ENCODE assay signal across 8 cellular contexts in the genomic region with DNA sequence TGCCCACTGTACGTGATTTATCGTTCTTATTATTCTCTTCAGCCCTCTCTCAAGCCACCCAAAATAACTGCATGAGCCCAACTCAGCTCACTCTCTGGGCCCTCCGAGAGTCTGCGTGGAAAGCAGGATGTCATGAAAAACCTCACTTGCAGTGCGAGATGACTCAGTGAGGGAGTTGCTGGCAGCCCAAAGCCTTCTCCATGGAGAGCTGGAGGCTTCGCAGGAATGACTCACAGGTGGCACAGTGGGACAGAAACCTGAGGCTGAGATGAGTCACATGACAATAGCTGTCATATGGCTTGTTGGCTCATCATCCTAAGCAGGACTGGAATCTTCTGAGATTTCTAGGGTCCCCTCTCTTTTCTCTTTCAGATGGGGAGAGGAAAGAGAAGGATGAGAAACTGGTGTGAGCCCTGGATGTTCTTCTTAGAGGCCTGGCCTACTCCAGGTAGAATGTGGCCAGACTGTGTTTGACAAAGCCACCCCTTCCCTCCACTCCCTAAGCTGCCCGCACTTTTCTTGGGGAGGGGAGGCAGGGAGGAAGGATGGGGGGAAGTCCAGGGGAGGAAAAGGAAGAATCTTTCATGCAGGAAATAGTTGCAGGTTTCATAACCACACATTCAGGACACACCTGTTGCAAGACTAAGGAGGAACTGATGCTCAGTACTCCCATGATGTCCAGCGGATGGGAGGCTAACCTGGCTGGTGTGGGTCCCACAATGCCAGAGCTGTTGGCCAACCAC.
DNase-seq lines count a peak whose midpoint lies in the region; TF ChIP-seq lines count a peak whose summit lies in the region.

No MANE protein-coding gene starts in this region.

- no peak for TF ChIP-seq CTCF in GM10248 (IDR thresholded peaks at IDR 0.05; ENCODE audit: control extremely low read depth, extremely low read depth, low read depth, missing control alignments)

- DNase-seq in COLO829 (ENCODE audit: low spot score): peak; percentile 38
- peak; percentile 76 for DNase-seq in LoVo (ENCODE audit: low spot score)
- DNase-seq in cerebellar nuclear complex (lab: John Stamatoyannopoulos, UW): peak; percentile 69 to 85
- peak; percentile 69 for DNase-seq in putamen (ENCODE audit: low spot score)
- no peak for DNase-seq in NCI-H187 treated with DMSO at 0.1 percent for 48 hours (lab: John Stamatoyannopoulos, UW)
- DNase-seq in GM19238 (ENCODE audit: insufficient read length, low spot score): no peak
- no peak for DNase-seq in GM10248 (ENCODE audit: extremely low spot score)
- no peak for DNase-seq in HCEC 1CT

- CTCF ChIA-PET in GM10248 (lab: Yijun Ruan, JAX): no interaction called here

- POLR2A ChIA-PET in GM10248 (lab: Yijun Ruan, JAX): no interaction called here

Comparison
In these comparisons a context has a peak if more than half of its experiments do, and no peak if none do; other contexts are left out.
1. DNase-seq: peak in COLO829 (single experiment), LoVo (single experiment), cerebellar nuclear complex (2 of 2) and putamen (single experiment); none in NCI-H187 treated with DMSO at 0.1 percent for 48 hours (single experiment), GM19238 (single experiment), GM10248 (single experiment) and HCEC 1CT (single experiment).